Comparison of ENCODE assay signal across 9 cellular contexts in the genomic region with DNA sequence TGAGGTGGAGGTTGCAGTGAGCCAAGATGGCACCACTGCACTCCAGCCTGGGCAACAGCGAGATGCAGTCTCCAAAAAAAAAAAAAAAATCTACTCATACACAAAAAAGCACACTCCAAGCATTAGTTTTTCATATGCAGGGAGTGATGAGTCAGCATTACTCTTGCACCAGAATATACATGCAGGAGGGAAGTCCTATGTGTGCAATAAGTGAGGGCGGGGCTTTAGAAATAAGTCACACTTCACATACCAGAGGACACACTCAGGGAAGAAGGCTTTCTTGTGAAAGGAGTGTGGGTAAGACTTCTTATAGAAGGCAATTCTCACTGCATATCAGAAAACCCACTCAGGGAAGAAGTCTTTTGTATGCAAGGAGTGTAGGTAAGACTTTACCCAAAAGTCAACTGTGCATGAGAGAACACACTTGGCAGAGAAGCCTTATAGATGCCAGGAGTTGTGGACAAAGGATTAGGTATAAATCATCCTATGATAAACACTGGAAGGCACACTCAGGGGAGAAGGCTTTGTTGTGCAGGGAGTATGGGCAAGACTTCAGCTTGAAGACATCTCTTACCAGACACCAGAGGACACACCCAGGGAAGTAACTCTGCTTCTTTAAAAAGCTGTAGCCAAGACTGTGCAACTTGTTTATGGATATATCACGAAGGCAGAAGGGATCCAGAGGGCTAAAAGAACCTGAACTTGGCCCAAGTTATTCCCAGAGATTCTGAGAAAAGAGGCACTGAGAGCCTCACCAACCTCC. TPM values are rescaled to one million over a fixed set of nuclear protein-coding genes. Genes with fewer than 3 reads are reported as not detected.
DNase-seq lines count a peak whose midpoint lies in the region; ATAC-seq and TF ChIP-seq lines count a peak whose summit lies in the region.
"Had no signal": no experiment of that assay in that cellular context is flagged by ENCODE, and none has a peak within 500 bp of the region (broad histone marks: within the 10 kb centered on the region; RNA-seq: fewer than 3 reads in every experiment).

No MANE protein-coding gene starts in this region.

- H3K4me1 Mint-ChIP-seq in chondrocyte (ENCODE audit: low read depth) (peaks cover 18% of the 10 kb centered on the region), naive B cell (peaks cover 31 to 36% (median 36%) of the 10 kb centered on the region in 3 donors)
- H3K4me1 Mint-ChIP-seq: neural crest cell had no signal

- peak overlapping the region; percentile 13 for H3K27ac Mint-ChIP-seq in chondrocyte (ENCODE audit: unreplicated experiment)
- H3K27ac Mint-ChIP-seq in naive B cell, result peak overlapping the region in 4 of 6 donors; percentile 4 to 89 (median 50)

- H3K4me3 Mint-ChIP-seq in chondrocyte (ENCODE audit: unreplicated experiment), result no peak overlapping the region
- no peak overlapping the region for H3K4me3 Mint-ChIP-seq in naive B cell
- H3K4me3 Mint-ChIP-seq: neural crest cell had no signal

- ATAC-seq in naive B cell (ENCODE audit: low read depth in 2 of 2) (no peak), HG03460 (IDR thresholded peaks at IDR 0.05; ENCODE audit: unreplicated experiment) (no peak), HG03175 (IDR thresholded peaks at IDR 0.05; ENCODE audit: unreplicated experiment) (no peak)

- H3K27me3 Mint-ChIP-seq in chondrocyte (ENCODE audit: low read depth), result no peaks in the 10 kb centered on the region
- no peaks in the 10 kb centered on the region for H3K27me3 Mint-ChIP-seq in naive B cell

- peaks cover 2% of the 10 kb centered on the region for H3K9me3 Mint-ChIP-seq in chondrocyte (ENCODE audit: low read depth)
- peaks cover 0 to 2% (median 0%) of the 10 kb centered on the region in 7 donors for H3K9me3 Mint-ChIP-seq in naive B cell
- H3K9me3 Mint-ChIP-seq: neural crest cell had no signal

- peak; percentile 34 for DNase-seq in GM03348 (ENCODE audit: low spot score)
- DNase-seq in NCI-H69 (lab: John Stamatoyannopoulos, UW), result peak; percentile 22
- DNase-seq in chondrocyte (ENCODE audit: low spot score), result no peak
- no peak for DNase-seq in naive B cell
- DNase-seq in stimulated activated CD4-positive, alpha-beta T cell treated with anti-CD3 and anti-CD28 coated beads, Interleukin-12 subunit alpha, Interleukin-12 subunit beta, amount 100 ng/mL, for 4 hours, result no peak
- DNase-seq in NCI-H2081 (lab: John Stamatoyannopoulos, UW), result no peak

- peaks cover 11% of the 10 kb centered on the region for H3K36me3 Mint-ChIP-seq in chondrocyte (ENCODE audit: low read depth)
- H3K36me3 Mint-ChIP-seq in naive B cell, result peaks cover 0 to 7% of the 10 kb centered on the region in 2 donors

- no peak for TF ChIP-seq CTCF in chondrocyte (IDR thresholded peaks at IDR 0.05)

RNA-seq across cellular contexts. Expression of gene ATF7, which starts 50.5 kb away (rescaled TPM):
- 44.4 to 52.7 TPM (median 51.2 TPM) in 3 replicates for total RNA-seq in chondrocyte
- polyA plus RNA-seq in naive B cell (ENCODE audit: low read depth in 6 of 6), result 10 to 100 TPM; 12.2 to 18.7 (median 16.2) TPM

Comparison
In these comparisons a context has a peak if more than half of its experiments do, and no peak if none do; other contexts are left out.
1. DNase-seq: peak in GM03348 (single experiment) and NCI-H69 (single experiment); none in chondrocyte (single experiment), naive B cell (single experiment), stimulated activated CD4-positive, alpha-beta T cell treated with anti-CD3 and anti-CD28 coated beads, Interleukin-12 subunit alpha, Interleukin-12 subunit beta, amount 100 ng/mL, for 4 hours (single experiment) and NCI-H2081 (0 of 2).